In genomic region chr18:35507623-35508022, GRCh38 we compare ENCODE assay signal across 21 cellular contexts. TPM values are rescaled to one million over a fixed set of nuclear protein-coding genes. Genes with fewer than 3 reads are reported as not detected.
DNase-seq lines count a peak whose midpoint lies in the region; ATAC-seq and TF ChIP-seq lines count a peak whose summit lies in the region.
"Had no signal": no experiment of that assay in that cellular context is flagged by ENCODE, and none has a peak within 500 bp of the region (broad histone marks: within the 10 kb centered on the region; RNA-seq: fewer than 3 reads in every experiment).

No MANE protein-coding gene starts in this region.

- no peak overlapping the region for H4K12ac ChIP-seq in trophoblast cell (ENCODE audit: low read depth, low read length)

- no peak overlapping the region for H3K4me3 Mint-ChIP-seq in activated T-cell treated with anti-CD3 and anti-CD28 coated beads, Interleukin-2, amount 50 U/mL, for 4 hours
- H3K4me3 Mint-ChIP-seq: CD8-positive, alpha-beta memory T cell; H9; IgD-negative memory B cell had no signal

- H3K27ac ChIP-seq in coronary artery: no peak overlapping the region
- peak overlapping the region; percentile 44 for H3K27ac ChIP-seq in trophoblast cell (ENCODE audit: low read depth, low read length)
- H3K27ac ChIP-seq: HL-60, SJCRH30 had no signal

- H3K4ac ChIP-seq in trophoblast cell (ENCODE audit: low read depth, low read length): no peak overlapping the region

- H3K4me1 ChIP-seq in trophoblast cell (ENCODE audit: control insufficient read depth in 1 of 2, insufficient read depth in 2 of 2, low read length in 2 of 2): peaks cover 10 to 21% of the 10 kb centered on the region in 2 experiments
- H3K4me1 ChIP-seq: SJCRH30 had no signal

- no peak overlapping the region for H2AK5ac ChIP-seq in trophoblast cell (ENCODE audit: low read length)

- peak; percentile 1 for DNase-seq in coronary artery (ENCODE audit: low spot score)
- peak; percentile 23 for DNase-seq in kidney epithelial cell (ENCODE audit: low read depth)
- peak; percentile 85 to 98 for DNase-seq in trophoblast cell
- no peak for DNase-seq in MV-4-11 (lab: John Stamatoyannopoulos, UW)
- no peak for DNase-seq in amniotic stem cell (lab: John Stamatoyannopoulos, UW)
- no peak for DNase-seq in activated T-cell treated with anti-CD3 and anti-CD28 coated beads, Interleukin-2, amount 50 U/mL, for 4 hours
- DNase-seq: C1 segment of cervical spinal cord; CD8-positive, alpha-beta memory T cell; DMS79; H9; NCI-H1105 treated with DMSO at 0.1 percent for 48 hours; NCI-H1694 treated with DMSO at 0.1 percent for 48 hours; NCI-H510A; NCI-H748 treated with DMSO at 0.1 percent for 48 hours; NK-92 treated with Interleukin-12 subunit alpha and Interleukin-12 subunit beta, amount 100 ng/mL, for 24 hours; RPMI8226; SJCRH30 had no signal

- no peak overlapping the region for H3K18ac ChIP-seq in trophoblast cell (ENCODE audit: low read length)

- H3K79me1 ChIP-seq in trophoblast cell (ENCODE audit: low read length): peaks cover 19% of the 10 kb centered on the region

- ATAC-seq in GM21423 (IDR thresholded peaks at IDR 0.05; ENCODE audit: unreplicated experiment): no peak
- ATAC-seq in activated T-cell treated with anti-CD3 and anti-CD28 coated beads, Interleukin-2, amount 50 U/mL, for 4 hours: no peak

- no CpG with 5 or more reads among the region's 3 CpGs for WGBS in trophoblast cell (ENCODE audit: extremely low coverage, insufficient coverage, insufficient read length)

- H3K14ac ChIP-seq in trophoblast cell (ENCODE audit: low read length): no peak overlapping the region

- no peak overlapping the region for H2AFZ ChIP-seq in trophoblast cell (ENCODE audit: insufficient read depth, low read length, poor library complexity)

- no peak overlapping the region for H3K9ac ChIP-seq in trophoblast cell (ENCODE audit: low read length)

- peak overlapping the region; percentile 94 for H2BK120ac ChIP-seq in trophoblast cell (ENCODE audit: insufficient read depth, low read length, poor library complexity)

- peak; percentile 5; the same call in 1 of the 2 replicates for TF ChIP-seq RAD21 in Ishikawa (IDR thresholded peaks at IDR 0.05; ENCODE audit: low read depth)

- TF ChIP-seq CTCF in coronary artery (IDR thresholded peaks at IDR 0.05): no peak
- TF ChIP-seq CTCF in kidney epithelial cell (IDR thresholded peaks at IDR 0.05; ENCODE audit: insufficient read depth, low read length, poor library complexity, severe bottlenecking): no peak

- H3K4me1 Mint-ChIP-seq in activated T-cell treated with anti-CD3 and anti-CD28 coated beads, Interleukin-2, amount 50 U/mL, for 4 hours (ENCODE audit: low read depth): no peaks in the 10 kb centered on the region
- H3K4me1 Mint-ChIP-seq: CD8-positive, alpha-beta memory T cell; H9 had no signal

- H3K9me3 ChIP-seq in trophoblast cell (ENCODE audit: insufficient read depth, low read depth, low read length): no peaks in the 10 kb centered on the region
- H3K9me3 ChIP-seq: SJCRH30 had no signal

- H3K79me2 ChIP-seq in trophoblast cell (ENCODE audit: control insufficient read depth, insufficient read depth, low read length, poor library complexity): peaks cover 3% of the 10 kb centered on the region

- H3K36me3 Mint-ChIP-seq in activated T-cell treated with anti-CD3 and anti-CD28 coated beads, Interleukin-2, amount 50 U/mL, for 4 hours (ENCODE audit: insufficient read depth): no peaks in the 10 kb centered on the region
- H3K36me3 Mint-ChIP-seq: CD8-positive, alpha-beta memory T cell; IgD-negative memory B cell had no signal

- TF ChIP-seq EP300 in Ishikawa (IDR thresholded peaks at IDR 0.05; ENCODE audit: borderline replicate concordance): peak; percentile 58; the same call in 1 of the 2 replicates

- no peak overlapping the region for H3K23ac ChIP-seq in trophoblast cell (ENCODE audit: low read length)

- H3K4me2 ChIP-seq in trophoblast cell (ENCODE audit: low read length): peak overlapping the region; percentile 16

- peak overlapping the region; percentile 82 for H4K8ac ChIP-seq in trophoblast cell (ENCODE audit: low read depth, low read length)

- H3K4me3 ChIP-seq in coronary artery (no peak overlapping the region), kidney epithelial cell (ENCODE audit: low read depth, low read length) (no peak overlapping the region), trophoblast cell (ENCODE audit: low read depth, low read length) (no peak overlapping the region)
- H3K4me3 ChIP-seq: SJCRH30 had no signal

- no peaks in the 10 kb centered on the region for H3K9me3 Mint-ChIP-seq in activated T-cell treated with anti-CD3 and anti-CD28 coated beads, Interleukin-2, amount 50 U/mL, for 4 hours
- H3K9me3 Mint-ChIP-seq: CD8-positive, alpha-beta memory T cell; H9 had no signal

- H3K27me3 Mint-ChIP-seq in activated T-cell treated with anti-CD3 and anti-CD28 coated beads, Interleukin-2, amount 50 U/mL, for 4 hours (ENCODE audit: low read depth): no peaks in the 10 kb centered on the region
- H3K27me3 Mint-ChIP-seq: IgD-negative memory B cell had no signal

- peak overlapping the region; percentile 89 for H4K91ac ChIP-seq in trophoblast cell (ENCODE audit: low read depth, low read length)

- peak overlapping the region; percentile 85 for H2BK5ac ChIP-seq in trophoblast cell (ENCODE audit: low read depth, low read length, poor library complexity)

- H3K36me3 ChIP-seq in kidney epithelial cell (ENCODE audit: control insufficient read depth, insufficient read depth, low read length) (no peaks in the 10 kb centered on the region), trophoblast cell (ENCODE audit: control insufficient read depth in 1 of 2, insufficient read depth in 2 of 2, low read length in 2 of 2) (no peaks in the 10 kb centered on the region)
- H3K36me3 ChIP-seq: SJCRH30 had no signal

- H2BK12ac ChIP-seq in trophoblast cell (ENCODE audit: low read length): peak overlapping the region; percentile 86

- H3K27me3 ChIP-seq in kidney epithelial cell (ENCODE audit: control insufficient read depth, insufficient read depth, low read length): no peaks in the 10 kb centered on the region
- no peaks in the 10 kb centered on the region for H3K27me3 ChIP-seq in trophoblast cell (ENCODE audit: insufficient read depth, low read length)
- H3K27me3 ChIP-seq: SJCRH30 had no signal

TF ChIP-seq in Ishikawa, 13 proteins besides CTCF, POLR2A, EP300 and RAD21:
- TF ChIP-seq TEAD4 (IDR thresholded peaks at IDR 0.05) (peak; percentile 87), TCF12 (IDR thresholded peaks at IDR 0.05; ENCODE audit: low read depth) (no peak; the same call in 1 of the 2 replicates), YY1 (IDR thresholded peaks at IDR 0.05; ENCODE audit: low read depth) (no peak), MAX (IDR thresholded peaks at IDR 0.05) (peak; percentile 55; the same call in 1 of the 2 replicates), NFIC (IDR thresholded peaks at IDR 0.05) (peak; percentile 30; the same call in 1 of the 2 replicates)
- TF ChIP-seq, protein P1, sequence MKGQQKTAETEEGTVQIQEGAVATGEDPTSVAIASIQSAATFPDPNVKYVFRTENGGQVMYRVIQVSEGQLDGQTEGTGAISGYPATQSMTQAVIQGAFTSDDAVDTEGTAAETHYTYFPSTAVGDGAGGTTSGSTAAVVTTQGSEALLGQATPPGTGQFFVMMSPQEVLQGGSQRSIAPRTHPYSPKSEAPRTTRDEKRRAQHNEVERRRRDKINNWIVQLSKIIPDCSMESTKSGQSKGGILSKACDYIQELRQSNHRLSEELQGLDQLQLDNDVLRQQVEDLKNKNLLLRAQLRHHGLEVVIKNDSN (IDR thresholded peaks at IDR 0.05): peak; percentile 84

RNA-seq across cellular contexts. Expression of gene INO80C, which starts 9.9 kb away (rescaled TPM):
- 6.9 and 11.3 TPM in 2 replicates for total RNA-seq in kidney epithelial cell
- 23.4 and 24.5 TPM in 2 replicates for polyA plus RNA-seq in trophoblast cell (2013)
- 10 to 100 TPM; 39.0 to 51.7 (median 41.8) TPM for total RNA-seq in activated T-cell treated with anti-CD3 and anti-CD28 coated beads, Interleukin-2, amount 50 U/mL, for 4 hours

Comparison
In these comparisons a context has a peak if more than half of its experiments do, and no peak if none do; other contexts are left out.
1. DNase-seq: peak in coronary artery (single experiment), kidney epithelial cell (single experiment) and trophoblast cell (2 of 2); none in MV-4-11 (single experiment), amniotic stem cell (single experiment) and activated T-cell treated with anti-CD3 and anti-CD28 coated beads, Interleukin-2, amount 50 U/mL, for 4 hours (single experiment).